In genomic region chr15:51917493-51917892, GRCh38 we compare ENCODE assay signal across 9 cellular contexts. TPM values are rescaled to one million over a fixed set of nuclear protein-coding genes. Genes with fewer than 3 reads are reported as not detected.
A peak's percentile ranks its signal among the peaks of the same experiment; 100 is the strongest.
DNase-seq lines count a peak whose midpoint lies in the region; ATAC-seq lines count a peak whose summit lies in the region.
"Had no signal": no experiment of that assay in that cellular context is flagged by ENCODE, and none has a peak within 500 bp of the region (broad histone marks: within the 10 kb centered on the region; RNA-seq: fewer than 3 reads in every experiment).

No MANE protein-coding gene starts in this region.

- no peaks in the 10 kb centered on the region for H3K79me1 ChIP-seq in mesendoderm (ENCODE audit: low read length)

- no peak overlapping the region for H3K18ac ChIP-seq in mesendoderm (ENCODE audit: low read length)

- no peak overlapping the region for H2AK5ac ChIP-seq in mesendoderm (ENCODE audit: low read length)

- no peaks in the 10 kb centered on the region for H3K4me1 ChIP-seq in adipocyte (ENCODE audit: control insufficient read depth, insufficient read depth, low read length)
- no peaks in the 10 kb centered on the region for H3K4me1 ChIP-seq in mesendoderm (ENCODE audit: control insufficient read depth, low read depth, low read length)
- H3K4me1 ChIP-seq: heart right ventricle had no signal

- no peak overlapping the region for H3K4ac ChIP-seq in mesendoderm (ENCODE audit: low read depth, low read length)

- no peak overlapping the region for H2BK120ac ChIP-seq in mesendoderm (ENCODE audit: low read depth, low read length)

- no peak overlapping the region for H2BK15ac ChIP-seq in mesendoderm (replicated peaks; ENCODE audit: low read depth)

- no peak overlapping the region for H3K27ac ChIP-seq in mesendoderm (ENCODE audit: low read depth, low read length)
- H3K27ac ChIP-seq: heart right ventricle had no signal

- no peak overlapping the region for H2BK5ac ChIP-seq in mesendoderm (ENCODE audit: low read length)

- no peak overlapping the region for H4K8ac ChIP-seq in mesendoderm (ENCODE audit: low read depth, low read length)

- intact Hi-C loops in posterior cingulate gyrus (cut with DNase I) = no loop called here

- no peaks in the 10 kb centered on the region for H3K9me3 ChIP-seq in adipocyte (ENCODE audit: control insufficient read depth, low read length)
- H3K9me3 ChIP-seq: heart right ventricle had no signal

- H3K4me3 ChIP-seq in adipocyte (ENCODE audit: low read length) = no peak overlapping the region
- H3K4me3 ChIP-seq in mesendoderm (ENCODE audit: low read length) = no peak overlapping the region
- H3K4me3 ChIP-seq: heart right ventricle had no signal

- H3K79me2 ChIP-seq in mesendoderm (ENCODE audit: control insufficient read depth, insufficient read depth, low read length) = no peaks in the 10 kb centered on the region

- no peak overlapping the region for H4K5ac ChIP-seq in mesendoderm (ENCODE audit: low read length)

- H3K27me3 ChIP-seq in adipocyte (replicated peaks; ENCODE audit: control insufficient read depth, insufficient read depth, low read length) (no peaks in the 10 kb centered on the region), mesendoderm (ENCODE audit: insufficient read depth, low read length, poor library complexity) (no peaks in the 10 kb centered on the region)
- H3K27me3 ChIP-seq: heart right ventricle had no signal

- DNase-seq in NCI-H345 (lab: John Stamatoyannopoulos, UW) (peak; percentile 39), NCI-H345 treated with DMSO at 0.1 percent for 48 hours (lab: John Stamatoyannopoulos, UW; ENCODE audit: unreplicated experiment) (no peak), LHCN-M2 (ENCODE audit: low read depth) (peak; percentile 15), adipocyte (ENCODE audit: low read depth) (peak; percentile 22), mesendoderm (peak; percentile 82), posterior cingulate gyrus (no peak)
- DNase-seq: heart right ventricle had no signal

- H3K9ac ChIP-seq in adipocyte (ENCODE audit: low read length) (no peak overlapping the region), mesendoderm (ENCODE audit: low read length) (no peak overlapping the region)

- no peak overlapping the region for H3K4me2 ChIP-seq in mesendoderm (ENCODE audit: low read length)

- ATAC-seq in GM18909 (IDR thresholded peaks at IDR 0.05; ENCODE audit: poor library complexity, unreplicated experiment) (no peak), GM18907 (IDR thresholded peaks at IDR 0.05; ENCODE audit: unreplicated experiment) (no peak)

- no peak overlapping the region for H3K23ac ChIP-seq in mesendoderm (ENCODE audit: low read length)

- H3K56ac ChIP-seq in mesendoderm (ENCODE audit: low read length) = no peak overlapping the region

- no CpG with 5 or more reads among the region's 2 CpGs for WGBS in mesendoderm (ENCODE audit: extremely low coverage, insufficient coverage, low lambda C conversion rate)

- peaks cover 45% of the 10 kb centered on the region for H3K36me3 ChIP-seq in adipocyte (ENCODE audit: control insufficient read depth, insufficient read depth, low read length, severe bottlenecking)
- H3K36me3 ChIP-seq in mesendoderm (ENCODE audit: control insufficient read depth, insufficient read depth, low read length) = peaks cover 5% of the 10 kb centered on the region

RNA-seq across cellular contexts. Expression of gene LEO1, which starts 54.1 kb away (rescaled TPM):
- 46.0 and 48.9 TPM in 2 replicates for total RNA-seq in LHCN-M2 (2014; rRNA removed)
- polyA plus RNA-seq in LHCN-M2 (2012) = 15.3 TPM
- 37.0 TPM for polyA plus RNA-seq in mesendoderm (2013, experiment 1 of 2)
- 37.0 TPM for polyA plus RNA-seq in mesendoderm (2013, experiment 2 of 2)

Comparison
In these comparisons a context has a peak if more than half of its experiments do, and no peak if none do; other contexts are left out.
1. DNase-seq: peak in NCI-H345 (single experiment), LHCN-M2 (single experiment), adipocyte (single experiment) and mesendoderm (single experiment); none in NCI-H345 treated with DMSO at 0.1 percent for 48 hours (single experiment) and posterior cingulate gyrus (0 of 10).